23 cellular contexts compared by ENCODE assay signal in the genomic region with DNA sequence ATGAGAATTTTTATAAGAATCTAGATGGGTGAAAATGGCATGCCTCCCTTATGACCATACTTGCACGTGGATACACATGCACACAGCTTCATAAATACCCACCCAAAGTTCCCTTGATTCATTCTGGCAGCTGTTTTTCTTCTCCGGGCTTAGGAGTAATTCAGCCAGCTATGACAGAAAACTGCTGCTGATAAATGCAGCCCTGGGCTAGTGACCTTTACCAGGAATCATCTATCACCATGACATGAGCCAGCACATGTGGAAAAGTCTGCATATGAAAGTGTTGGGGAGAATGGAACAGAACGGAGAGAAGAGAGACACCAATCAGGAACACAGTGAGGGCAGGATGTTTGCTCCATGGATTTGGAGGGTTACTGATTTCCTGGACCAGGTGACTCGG.
"Had no signal": no experiment of that assay in that cellular context is flagged by ENCODE, and none has a peak within 500 bp of the region (broad histone marks: within the 10 kb centered on the region; RNA-seq: fewer than 3 reads in every experiment).

No MANE protein-coding gene starts in this region.

- H3K79me2 ChIP-seq: parathyroid adenoma had no signal

- DNase-seq: activated CD4-positive, alpha-beta T cell treated with anti-CD3 and anti-CD28 coated beads for 36 hours; activated CD4-positive, CD25-positive, alpha-beta regulatory T cell; activated naive CD4-positive, alpha-beta T cell; activated T-cell treated with anti-CD3 and anti-CD28 coated beads for 4 hours; activated T-cell treated with anti-CD3 and anti-CD28 coated beads, Interleukin-2, amount 50 U/mL, for 72 hours; anterior cingulate cortex; dermis blood vessel endothelial cell; effector CD4-positive, alpha-beta T cell; foreskin melanocyte; heart right ventricle; left ventricle myocardium superior; mucosa of descending colon; nucleus accumbens; right lobe of liver; stimulated activated CD4-positive, alpha-beta T cell treated with anti-CD3 and anti-CD28 coated beads, Interleukin-2, amount 100 ng/mL, for 48 hours; stimulated activated naive CD4-positive, alpha-beta T cell treated with Interleukin-2 at 50 U/mL for 16 hours; T-helper 2 cell had no signal

- ATAC-seq: activated CD4-positive, alpha-beta T cell treated with anti-CD3 and anti-CD28 coated beads for 36 hours; activated T-cell treated with anti-CD3 and anti-CD28 coated beads, Interleukin-2, amount 50 U/mL, for 72 hours; heart right ventricle; left ventricle myocardium superior; mucosa of descending colon; right lobe of liver had no signal

- H3K4me1 ChIP-seq: esophagus muscularis mucosa, heart right ventricle, parathyroid adenoma, right lobe of liver, tibial nerve had no signal

- H2AFZ ChIP-seq: parathyroid adenoma had no signal

- H3K27ac ChIP-seq: esophagus muscularis mucosa, heart right ventricle, parathyroid adenoma, right lobe of liver, tibial nerve had no signal

- H3K9ac ChIP-seq: parathyroid adenoma had no signal

- H3K27me3 Mint-ChIP-seq: activated CD4-positive, alpha-beta T cell treated with anti-CD3 and anti-CD28 coated beads for 36 hours; activated naive CD8-positive, alpha-beta T cell had no signal

- H3K4me3 Mint-ChIP-seq: activated CD4-positive, alpha-beta T cell treated with anti-CD3 and anti-CD28 coated beads for 36 hours; activated naive CD8-positive, alpha-beta T cell; activated T-cell treated with anti-CD3 and anti-CD28 coated beads, Interleukin-2, amount 50 U/mL, for 72 hours had no signal

- FAIRE-seq: islet of Langerhans, urothelium cell line had no signal

- H3K9me3 ChIP-seq: esophagus muscularis mucosa, heart right ventricle, mucosa of descending colon, right lobe of liver, tibial nerve had no signal

- H3K4me1 Mint-ChIP-seq: activated CD4-positive, alpha-beta T cell treated with anti-CD3 and anti-CD28 coated beads for 36 hours had no signal

- H3K36me3 ChIP-seq: esophagus muscularis mucosa, heart right ventricle, right lobe of liver, tibial nerve had no signal

- H3K27ac Mint-ChIP-seq: activated CD4-positive, alpha-beta T cell treated with anti-CD3 and anti-CD28 coated beads for 36 hours; activated naive CD8-positive, alpha-beta T cell; activated T-cell treated with anti-CD3 and anti-CD28 coated beads, Interleukin-2, amount 50 U/mL, for 72 hours had no signal

- H3K4me3 ChIP-seq: esophagus muscularis mucosa, heart right ventricle, mucosa of descending colon, right lobe of liver, tibial nerve had no signal

- H3K36me3 Mint-ChIP-seq: activated naive CD8-positive, alpha-beta T cell had no signal

- H3K27me3 ChIP-seq: esophagus muscularis mucosa, heart right ventricle, right lobe of liver, tibial nerve had no signal
